5 cellular contexts compared by ENCODE assay signal in the genomic region with DNA sequence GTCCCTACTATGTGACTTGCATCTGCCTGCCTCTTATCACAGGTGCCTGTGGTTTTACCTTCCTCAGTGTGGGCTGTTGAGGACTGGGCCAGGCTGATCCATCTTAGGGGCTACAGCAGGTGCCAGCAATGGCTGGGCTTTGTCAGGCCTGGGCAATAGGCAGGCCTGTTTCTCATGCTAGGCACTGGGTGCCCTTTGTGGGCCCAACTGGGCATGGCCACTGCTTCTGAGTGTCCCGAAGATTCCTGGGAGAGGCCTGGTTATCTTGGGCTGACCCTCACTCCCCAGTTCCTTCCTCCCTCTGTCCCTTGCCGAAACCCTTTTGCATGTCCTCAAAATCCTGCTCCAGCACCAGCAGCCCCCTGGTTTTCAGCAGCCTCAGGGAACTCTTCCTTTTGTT.
"Had no signal": no experiment of that assay in that cellular context is flagged by ENCODE, and none has a peak within 500 bp of the region (broad histone marks: within the 10 kb centered on the region; RNA-seq: fewer than 3 reads in every experiment).

No MANE protein-coding gene starts in this region.

- H3K4me1 Mint-ChIP-seq: IgD-negative memory B cell had no signal

- H3K27me3 Mint-ChIP-seq: IgD-negative memory B cell had no signal

- ATAC-seq: HepG2, K562 had no signal

- H3K27ac ChIP-seq: HL-60 had no signal

- H3K4me3 ChIP-seq: K562 had no signal

- H3K36me3 Mint-ChIP-seq: IgD-negative memory B cell had no signal

- DNase-seq: IMR-90 had no signal

- H3K4me3 Mint-ChIP-seq: IgD-negative memory B cell had no signal

- H3K27ac Mint-ChIP-seq: IgD-negative memory B cell had no signal
